26 cellular contexts compared by ENCODE assay signal in the genomic region with DNA sequence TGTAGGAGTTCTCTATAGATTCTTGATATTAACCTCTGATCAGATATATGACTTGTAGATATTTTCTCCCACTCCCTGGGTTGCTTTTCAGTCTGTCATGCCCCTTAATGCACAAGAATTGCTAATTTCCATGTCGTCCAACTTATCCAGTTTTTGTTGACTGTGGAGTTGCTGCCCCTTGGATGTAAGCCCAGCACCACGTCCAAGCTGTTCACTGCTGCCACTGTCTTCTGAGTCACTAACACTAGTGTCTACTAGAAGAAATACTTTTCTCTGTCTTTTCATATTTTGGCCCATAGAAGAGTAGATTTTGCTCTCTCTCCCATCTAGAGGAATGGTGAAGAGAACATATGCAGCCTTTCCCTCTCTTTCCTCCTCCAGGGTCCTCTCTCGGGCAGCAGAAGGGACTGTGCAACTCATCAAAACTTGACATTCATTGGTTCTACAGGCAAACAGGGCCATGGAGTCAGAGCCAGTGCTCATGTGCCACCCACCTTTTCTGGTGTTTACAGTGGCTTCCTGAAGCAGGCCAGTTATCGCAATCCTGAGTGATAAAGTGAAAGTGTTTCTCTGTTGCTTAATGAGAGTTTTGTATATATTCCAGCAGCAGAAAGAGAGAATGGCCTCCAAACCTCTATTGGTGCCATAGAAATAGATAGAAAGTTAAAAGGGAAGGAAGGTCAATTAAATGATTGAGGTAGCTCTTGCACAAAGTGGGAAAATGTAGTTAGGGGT. TPM values are rescaled to one million over a fixed set of nuclear protein-coding genes. Genes with fewer than 3 reads are reported as not detected.
DNase-seq lines count a peak whose midpoint lies in the region; ATAC-seq and TF ChIP-seq lines count a peak whose summit lies in the region.
"Had no signal": no experiment of that assay in that cellular context is flagged by ENCODE, and none has a peak within 500 bp of the region (broad histone marks: within the 10 kb centered on the region; RNA-seq: fewer than 3 reads in every experiment).

No MANE protein-coding gene starts in this region.

- peak overlapping the region; percentile 27 for H3K4me2 ChIP-seq in IMR-90 (ENCODE audit: low read depth, low read length)
- peak overlapping the region; percentile 76 for H3K4me2 ChIP-seq in fibroblast of lung (ENCODE audit: extremely low read depth, insufficient read depth, low read length)
- no peak overlapping the region for H3K4me2 ChIP-seq in SK-N-SH
- H3K4me2 ChIP-seq: hepatocyte had no signal

- H3K4me3 ChIP-seq in AG10803 (ENCODE audit: low read length) (no peak overlapping the region), IMR-90 (ENCODE audit: insufficient read depth, low read depth, low read length) (no peak overlapping the region), fibroblast of lung (replicated peaks in 1 of 4; ENCODE audit: control extremely low read depth in 1 of 4, insufficient read depth in 1 of 4, low read depth in 3 of 4, low read length in 4 of 4) (no peak overlapping the region), SK-N-SH (ENCODE audit: low read depth in 2 of 2, low read length in 1 of 2) (no peak overlapping the region)
- H3K4me3 ChIP-seq: hepatocyte, psoas muscle, stomach, tibial artery had no signal

- H3K4ac ChIP-seq in IMR-90 (ENCODE audit: low read depth, low read length) = no peak overlapping the region

- CTCF ChIA-PET in IMR-90 (lab: Yijun Ruan, JAX) = no interaction called here
- CTCF ChIA-PET in SK-N-SH (lab: Yijun Ruan, JAX) = interaction anchor here (0.6 kb wide), 1 partner anchor 31 kb away, joined by 3 read pairs; no protein-coding TSS in a partner anchor

- H3K18ac ChIP-seq in IMR-90 (ENCODE audit: low read depth, low read length) = no peak overlapping the region

- H3K4me1 ChIP-seq in IMR-90 (ENCODE audit: control insufficient read depth, insufficient read depth, low read length) = peaks cover 7% of the 10 kb centered on the region
- no peaks in the 10 kb centered on the region for H3K4me1 ChIP-seq in fibroblast of lung (ENCODE audit: control insufficient read depth, extremely low read depth, insufficient read depth, low read length)
- peaks cover 0 to 18% of the 10 kb centered on the region in 2 experiments; a peak in 2 of 4 replicates for H3K4me1 ChIP-seq in SK-N-SH (ENCODE audit: control insufficient read depth in 1 of 2, insufficient read depth in 2 of 2, low read depth in 1 of 2, low read length in 1 of 2)
- H3K4me1 ChIP-seq: psoas muscle, tibial artery had no signal

- H2AK9ac ChIP-seq in IMR-90 (replicated peaks; ENCODE audit: low read depth, low read length, poor library complexity) = no peak overlapping the region

- H3K9ac ChIP-seq in IMR-90 (ENCODE audit: low read depth, low read length) = no peak overlapping the region
- no peak overlapping the region for H3K9ac ChIP-seq in fibroblast of lung (ENCODE audit: insufficient read depth, low read length)
- H3K9ac ChIP-seq in SK-N-SH = no peak overlapping the region

- no peak overlapping the region for H3K14ac ChIP-seq in IMR-90 (replicated peaks; ENCODE audit: low read depth, low read length)

- no peak overlapping the region for H2BK5ac ChIP-seq in IMR-90 (ENCODE audit: low read depth, low read length, poor library complexity, severe bottlenecking)

- dilution Hi-C loops in IMR-90 (cut with HindIII; ENCODE audit: low sequenced_read_pairs, unreplicated experiment) = no loop called here

- intact Hi-C loops in IMR-90 (cut with micrococcal nuclease) (no loop called here), sciatic nerve (cut with DNase I) (no loop called here)

- H3K79me1 ChIP-seq in IMR-90 (ENCODE audit: low read depth in 1 of 2, low read length in 2 of 2) = no peaks in the 10 kb centered on the region

- in situ Hi-C loops in IMR-90 (cut with MboI; ENCODE audit: low sequenced_read_pairs) = no loop called here

- H3K36me3 ChIP-seq in IMR-90 (ENCODE audit: control insufficient read depth, insufficient read depth, low read length) (no peaks in the 10 kb centered on the region), fibroblast of lung (ENCODE audit: control insufficient read depth, insufficient read depth, low read length) (no peaks in the 10 kb centered on the region), SK-N-SH (replicated peaks in 1 of 2; ENCODE audit: control insufficient read depth in 1 of 2, insufficient read depth in 2 of 2, low read length in 1 of 2) (no peaks in the 10 kb centered on the region)
- H3K36me3 ChIP-seq: stomach, tibial artery had no signal

- peak; percentile 19 for ATAC-seq in IMR-90 (ENCODE audit: low read depth)
- ATAC-seq in sciatic nerve = peak; percentile 21
- ATAC-seq: Panc1, psoas muscle had no signal

- H2BK20ac ChIP-seq in IMR-90 (ENCODE audit: low read depth, low read length) = no peak overlapping the region

- H3K79me2 ChIP-seq in fibroblast of lung (ENCODE audit: control insufficient read depth, insufficient read depth, low read length) (no peaks in the 10 kb centered on the region), SK-N-SH (ENCODE audit: insufficient read depth) (no peaks in the 10 kb centered on the region)
- H3K79me2 ChIP-seq: hepatocyte had no signal

- H2BK15ac ChIP-seq in IMR-90 (ENCODE audit: low read depth, low read length) = no peak overlapping the region

- no peak overlapping the region for H3K23ac ChIP-seq in IMR-90 (ENCODE audit: low read depth, low read length)

- H4K20me1 ChIP-seq in IMR-90 (ENCODE audit: insufficient read depth, low read length) (no peaks in the 10 kb centered on the region), fibroblast of lung (ENCODE audit: control insufficient read depth, extremely low read depth, insufficient read depth, low read length) (no peaks in the 10 kb centered on the region), SK-N-SH (ENCODE audit: insufficient read depth) (no peaks in the 10 kb centered on the region)

- no peak for TF ChIP-seq POLR2A in IMR-90 (IDR thresholded peaks at IDR 0.05; ENCODE audit: low read depth, low read length)

- H2AFZ ChIP-seq in IMR-90 (replicated peaks; ENCODE audit: low read length, poor library complexity) (no peak overlapping the region), fibroblast of lung (ENCODE audit: low read length) (peak overlapping the region; percentile 9), SK-N-SH (ENCODE audit: low read depth) (no peak overlapping the region)
- H2AFZ ChIP-seq: hepatocyte had no signal

- no peak overlapping the region for H3K56ac ChIP-seq in IMR-90 (ENCODE audit: extremely low read depth, insufficient read depth, low read length)

- H3K27me3 ChIP-seq in IMR-90 (ENCODE audit: control insufficient read depth, insufficient read depth, low read length) (peaks cover under 1% of the 10 kb centered on the region; the same call in 1 of the 2 replicates), fibroblast of lung (ENCODE audit: control insufficient read depth, insufficient read depth, low read length) (no peaks in the 10 kb centered on the region), SK-N-SH (ENCODE audit: insufficient read depth) (no peaks in the 10 kb centered on the region; the same call in 1 of the 2 replicates)
- H3K27me3 ChIP-seq: hepatocyte, stomach, tibial artery had no signal

- TF ChIP-seq CTCF in AG10803 (conservative IDR thresholded peaks at IDR 0.05; ENCODE audit: low read length) = no peak
- TF ChIP-seq CTCF in IMR-90 (conservative IDR thresholded peaks at IDR 0.05; ENCODE audit: low read depth, low read length) = no peak
- no peak for TF ChIP-seq CTCF in fibroblast of lung (conservative IDR thresholded peaks at IDR 0.05 in 1 of 2, IDR thresholded peaks at IDR 0.05 in 1 of 2; ENCODE audit: low read depth in 1 of 2, low read length in 2 of 2)
- no peak for TF ChIP-seq CTCF in SK-N-SH (IDR thresholded peaks at IDR 0.05)

- no peak overlapping the region for H4K91ac ChIP-seq in IMR-90 (ENCODE audit: insufficient read depth, low read depth, low read length)

- peaks cover 2% of the 10 kb centered on the region; the same call in 1 of the 2 replicates for H3K9me3 ChIP-seq in IMR-90 (ENCODE audit: control insufficient read depth, insufficient read depth, low read length)
- no peaks in the 10 kb centered on the region for H3K9me3 ChIP-seq in fibroblast of lung (ENCODE audit: control insufficient read depth, insufficient read depth, low read depth, low read length)
- H3K9me3 ChIP-seq in SK-N-SH = no peaks in the 10 kb centered on the region
- H3K9me3 ChIP-seq: psoas muscle, stomach, tibial artery had no signal

- no peak overlapping the region for H2BK120ac ChIP-seq in IMR-90 (ENCODE audit: low read depth, low read length)

- no peak for TF ChIP-seq RAD21 in IMR-90 (IDR thresholded peaks at IDR 0.05; ENCODE audit: low read length)
- TF ChIP-seq RAD21 in SK-N-SH (IDR thresholded peaks at IDR 0.05; ENCODE audit: low read length) = no peak

- POLR2A ChIA-PET in IMR-90 (lab: Charles Lee; ENCODE audit: unreplicated experiment) (no interaction called here), SK-N-SH (lab: Yijun Ruan, JAX) (no interaction called here)

- peak; percentile 39 for DNase-seq in AG10803 (ENCODE audit: low read depth)
- DNase-seq in IMR-90 = peak; percentile 46
- DNase-seq in fibroblast of lung (ENCODE audit: low read depth in 2 of 2) = peak; percentile 34 to 41
- DNase-seq in sciatic nerve (ENCODE audit: low spot score) = no peak
- DNase-seq in SK-N-SH = no peak
- no peak for DNase-seq in NCI-H1092 (lab: John Stamatoyannopoulos, UW)
- no peak for DNase-seq in T-helper 2 cell
- DNase-seq: activated CD4-positive, alpha-beta T cell treated with anti-CD3 and anti-CD28 coated beads, Interleukin-2, amount 10 ng/mL, durations not matched to agents 24 days and 14 days; activated effector memory CD4-positive, alpha-beta T cell treated with anti-CD3 and anti-CD28 coated beads, Interleukin-2, amount 50 U/mL, for 16 hours; activated T-cell treated with anti-CD3 and anti-CD28 coated beads, Interleukin-2, amount 50 U/mL, for 1 hour; DND-41; foreskin melanocyte; NCI-H1092 treated with DMSO at 0.1 percent for 48 hours; NCI-H1930; NCI-H526; NK-92 treated with Interleukin-12 subunit alpha and Interleukin-12 subunit beta, amount 100 ng/mL, for 24 hours; SIG-M5; small intestine; stomach had no signal

- H3K9me2 ChIP-seq in SK-N-SH = no peaks in the 10 kb centered on the region

- no peak overlapping the region for H4K8ac ChIP-seq in IMR-90 (ENCODE audit: low read depth in 2 of 2, low read length in 2 of 2)

- no CpG with 5 or more reads among the region's 4 CpGs for WGBS in IMR-90 (ENCODE audit: extremely low coverage in 2 of 2, insufficient read length in 1 of 2), 2 experiments
- WGBS in SK-N-SH (ENCODE audit: low lambda C conversion rate) = 64% methylated on average over 4 of the region's 4 CpGs

- H3F3A ChIP-seq in SK-N-SH (replicated peaks; ENCODE audit: insufficient read depth) = no peaks in the 10 kb centered on the region

- BruUV-seq in IMR-90 (replicated peaks; lab: Mats Ljungman, UMichigan) = no TSS peak

- no peak overlapping the region for H2AK5ac ChIP-seq in IMR-90 (ENCODE audit: low read depth, low read length)

- H3K9me1 ChIP-seq in IMR-90 (ENCODE audit: insufficient read depth, low read length) = no peaks in the 10 kb centered on the region

- H4K5ac ChIP-seq in IMR-90 (ENCODE audit: low read depth, low read length) = no peak overlapping the region; the same call in 1 of the 2 replicates

- no peak for TF ChIP-seq EP300 in SK-N-SH (IDR thresholded peaks at IDR 0.05; ENCODE audit: borderline replicate concordance in 1 of 2, low read depth in 1 of 2, low read length in 1 of 2)

- H3K27ac ChIP-seq in IMR-90 (ENCODE audit: insufficient read depth, low read length) = no peak overlapping the region
- no peak overlapping the region for H3K27ac ChIP-seq in fibroblast of lung (ENCODE audit: insufficient read depth, low read length)
- peak overlapping the region in 1 of 2 experiments; percentile 75; a peak in 2 of 4 replicates for H3K27ac ChIP-seq in SK-N-SH (ENCODE audit: low read depth in 2 of 2, low read length in 1 of 2)
- H3K27ac ChIP-seq: hepatocyte, psoas muscle, tibial artery had no signal

RNA-seq across cellular contexts. Expression of a gene that starts 22.6 kb away (rescaled TPM):
- total RNA-seq in IMR-90 (2012; rRNA removed) (33.5 and 39.2 TPM in 2 replicates), fibroblast of lung (74.0 and 99.1 TPM in 2 replicates), sciatic nerve (2,465 TPM)
- polyA plus RNA-seq in IMR-90 (2012; rRNA removed) (72.8 and 79.3 TPM in 2 replicates), fibroblast of lung (191 and 269 TPM in 2 replicates), SK-N-SH (2012; rRNA removed) (63.0 and 82.5 TPM in 2 replicates)
- polyA plus RNA-seq in IMR-90 (2012; cell fraction: cytosol; rRNA removed) = 40.7 and 76.8 TPM in 2 replicates
- polyA plus RNA-seq in IMR-90 (2012; cell fraction: nucleus; rRNA removed; ENCODE audit: low replicate concordance) = 20.7 and 30.4 TPM in 2 replicates
- 97.4 and 142 TPM in 2 replicates for polyA plus RNA-seq in fibroblast of lung (2012)
- 469 and 573 TPM in 2 replicates for polyA minus RNA-seq in fibroblast of lung (ENCODE audit: low replicate concordance)
- polyA plus RNA-seq in SK-N-SH (2012; cell fraction: cytosol; rRNA removed) = 67.3 and 70.0 TPM in 2 replicates
- 45.2 and 46.8 TPM in 2 replicates for polyA plus RNA-seq in SK-N-SH (2012; cell fraction: nucleus; rRNA removed)
- polyA plus RNA-seq: IgD-negative memory B cell had no signal

RNA-seq across cellular contexts. Expression of a gene that starts 53.7 kb away (rescaled TPM):
- total RNA-seq in IMR-90 (2012; rRNA removed) (not detected in 2 replicates), fibroblast of lung (0.33 and 0.77 TPM in 2 replicates), sciatic nerve (3.5 TPM)
- polyA plus RNA-seq in IMR-90 (2012; rRNA removed) (0.15 and 0.59 TPM in 2 replicates), fibroblast of lung (0.19 and 0.52 TPM in 2 replicates), SK-N-SH (2012; rRNA removed) (0.21 and 0.62 TPM in 2 replicates)
- polyA plus RNA-seq in IMR-90 (2012; cell fraction: cytosol; rRNA removed) = 0.20 and 0.47 TPM in 2 replicates
- polyA plus RNA-seq in IMR-90 (2012; cell fraction: nucleus; rRNA removed; ENCODE audit: low replicate concordance) = 0.96 and 1.4 TPM in 2 replicates
- 0.59 TPM in 1 of 2 replicates, not detected in the other for polyA plus RNA-seq in fibroblast of lung (2012)
- not detected in 2 replicates for polyA minus RNA-seq in fibroblast of lung (ENCODE audit: low replicate concordance)
- 0.03 and 0.14 TPM in 2 replicates for polyA plus RNA-seq in SK-N-SH (2012; cell fraction: cytosol; rRNA removed)
- 0.66 and 1.1 TPM in 2 replicates for polyA plus RNA-seq in SK-N-SH (2012; cell fraction: nucleus; rRNA removed)
- total RNA-seq: activated CD4-positive, alpha-beta T cell treated with anti-CD3 and anti-CD28 coated beads, Interleukin-2, amount 10 ng/mL, durations not matched to agents 24 days and 14 days; activated CD8-positive, alpha-beta memory T cell treated with anti-CD3 and anti-CD28 coated beads for 36 hours had no signal
- polyA plus RNA-seq: CD14-positive monocyte, IgD-negative memory B cell had no signal

Comparison
In these comparisons a context has a peak if more than half of its experiments do, and no peak if none do; other contexts are left out.
1. DNase-seq: peak in AG10803 (single experiment), IMR-90 (single experiment) and fibroblast of lung (2 of 2); none in sciatic nerve (single experiment), SK-N-SH (single experiment), NCI-H1092 (single experiment) and T-helper 2 cell (0 of 5).
2. RNA of a gene that starts 22.6 kb away (total RNA-seq): 2,465 TPM in sciatic nerve (single experiment); 74.0 to 99.1 TPM in fibroblast of lung and 33.5 to 39.2 TPM in IMR-90; every median in the first group is over 10 times any median in the second.